1 cellular context compared by ENCODE assay signal in the genomic region with DNA sequence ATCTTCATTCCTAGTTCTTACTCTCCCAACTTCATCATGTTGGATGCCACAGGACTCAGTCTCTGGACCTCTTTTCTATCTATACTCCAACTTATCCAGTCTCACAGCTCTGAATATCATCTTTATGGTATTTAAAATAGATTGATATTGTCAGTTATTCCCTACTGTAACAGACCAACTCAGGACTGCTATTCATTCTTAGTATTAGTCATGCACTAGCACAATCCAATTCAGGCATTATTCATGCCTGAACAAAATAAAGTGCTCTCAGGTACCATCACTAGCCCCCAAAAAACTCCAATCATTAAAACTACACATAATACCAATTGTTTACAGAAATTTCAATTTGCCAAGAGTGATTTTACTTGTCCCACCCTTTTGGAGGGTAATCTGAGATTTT.
TF ChIP-seq lines count a peak whose summit lies in the region.

No MANE protein-coding gene starts in this region.

TF ChIP-seq in HepG2, 621 proteins besides CTCF, POLR2A, EP300 and RAD21 (continued from another document):
- TF ChIP-seq, protein P1, sequence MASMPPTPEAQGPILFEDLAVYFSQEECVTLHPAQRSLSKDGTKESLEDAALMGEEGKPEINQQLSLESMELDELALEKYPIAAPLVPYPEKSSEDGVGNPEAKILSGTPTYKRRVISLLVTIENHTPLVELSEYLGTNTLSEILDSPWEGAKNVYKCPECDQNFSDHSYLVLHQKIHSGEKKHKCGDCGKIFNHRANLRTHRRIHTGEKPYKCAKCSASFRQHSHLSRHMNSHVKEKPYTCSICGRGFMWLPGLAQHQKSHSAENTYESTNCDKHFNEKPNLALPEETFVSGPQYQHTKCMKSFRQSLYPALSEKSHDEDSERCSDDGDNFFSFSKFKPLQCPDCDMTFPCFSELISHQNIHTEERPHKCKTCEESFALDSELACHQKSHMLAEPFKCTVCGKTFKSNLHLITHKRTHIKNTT (CRISPR knock-in tag; IDR thresholded peaks at IDR 0.05): no peak
- TF ChIP-seq SRF (IDR thresholded peaks at IDR 0.05; ENCODE audit: low read depth, low read length) (no peak), ZNF430 (CRISPR knock-in tag; IDR thresholded peaks at IDR 0.05) (no peak), DNMT3B (CRISPR knock-in tag; conservative IDR thresholded peaks at IDR 0.05) (no peak), ZNF354B (CRISPR knock-in tag; IDR thresholded peaks at IDR 0.05) (no peak), ADNP (CRISPR knock-in tag; IDR thresholded peaks at IDR 0.05) (no peak), MBD4 (IDR thresholded peaks at IDR 0.05; ENCODE audit: borderline replicate concordance, low read length) (no peak), ZNF839 (CRISPR knock-in tag; IDR thresholded peaks at IDR 0.05; ENCODE audit: borderline replicate concordance) (no peak), TRIM24 (CRISPR knock-in tag; IDR thresholded peaks at IDR 0.05) (no peak)
- TF ChIP-seq, protein P2, sequence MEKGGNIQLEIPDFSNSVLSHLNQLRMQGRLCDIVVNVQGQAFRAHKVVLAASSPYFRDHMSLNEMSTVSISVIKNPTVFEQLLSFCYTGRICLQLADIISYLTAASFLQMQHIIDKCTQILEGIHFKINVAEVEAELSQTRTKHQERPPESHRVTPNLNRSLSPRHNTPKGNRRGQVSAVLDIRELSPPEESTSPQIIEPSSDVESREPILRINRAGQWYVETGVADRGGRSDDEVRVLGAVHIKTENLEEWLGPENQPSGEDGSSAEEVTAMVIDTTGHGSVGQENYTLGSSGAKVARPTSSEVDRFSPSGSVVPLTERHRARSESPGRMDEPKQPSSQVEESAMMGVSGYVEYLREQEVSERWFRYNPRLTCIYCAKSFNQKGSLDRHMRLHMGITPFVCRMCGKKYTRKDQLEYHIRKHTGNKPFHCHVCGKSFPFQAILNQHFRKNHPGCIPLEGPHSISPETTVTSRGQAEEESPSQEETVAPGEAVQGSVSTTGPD (CRISPR knock-in tag; IDR thresholded peaks at IDR 0.05): no peak
- TF ChIP-seq, protein P3, sequence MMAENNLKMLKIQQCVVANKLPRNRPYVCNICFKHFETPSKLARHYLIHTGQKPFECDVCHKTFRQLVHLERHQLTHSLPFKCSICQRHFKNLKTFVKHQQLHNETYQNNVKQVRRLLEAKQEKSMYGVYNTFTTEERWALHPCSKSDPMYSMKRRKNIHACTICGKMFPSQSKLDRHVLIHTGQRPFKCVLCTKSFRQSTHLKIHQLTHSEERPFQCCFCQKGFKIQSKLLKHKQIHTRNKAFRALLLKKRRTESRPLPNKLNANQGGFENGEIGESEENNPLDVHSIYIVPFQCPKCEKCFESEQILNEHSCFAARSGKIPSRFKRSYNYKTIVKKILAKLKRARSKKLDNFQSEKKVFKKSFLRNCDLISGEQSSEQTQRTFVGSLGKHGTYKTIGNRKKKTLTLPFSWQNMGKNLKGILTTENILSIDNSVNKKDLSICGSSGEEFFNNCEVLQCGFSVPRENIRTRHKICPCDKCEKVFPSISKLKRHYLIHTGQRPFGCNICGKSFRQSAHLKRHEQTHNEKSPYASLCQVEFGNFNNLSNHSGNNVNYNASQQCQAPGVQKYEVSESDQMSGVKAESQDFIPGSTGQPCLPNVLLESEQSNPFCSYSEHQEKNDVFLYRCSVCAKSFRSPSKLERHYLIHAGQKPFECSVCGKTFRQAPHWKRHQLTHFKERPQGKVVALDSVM (CRISPR knock-in tag; IDR thresholded peaks at IDR 0.05): no peak
